ENCODE assay signal across 8 cellular contexts in the genomic region with DNA sequence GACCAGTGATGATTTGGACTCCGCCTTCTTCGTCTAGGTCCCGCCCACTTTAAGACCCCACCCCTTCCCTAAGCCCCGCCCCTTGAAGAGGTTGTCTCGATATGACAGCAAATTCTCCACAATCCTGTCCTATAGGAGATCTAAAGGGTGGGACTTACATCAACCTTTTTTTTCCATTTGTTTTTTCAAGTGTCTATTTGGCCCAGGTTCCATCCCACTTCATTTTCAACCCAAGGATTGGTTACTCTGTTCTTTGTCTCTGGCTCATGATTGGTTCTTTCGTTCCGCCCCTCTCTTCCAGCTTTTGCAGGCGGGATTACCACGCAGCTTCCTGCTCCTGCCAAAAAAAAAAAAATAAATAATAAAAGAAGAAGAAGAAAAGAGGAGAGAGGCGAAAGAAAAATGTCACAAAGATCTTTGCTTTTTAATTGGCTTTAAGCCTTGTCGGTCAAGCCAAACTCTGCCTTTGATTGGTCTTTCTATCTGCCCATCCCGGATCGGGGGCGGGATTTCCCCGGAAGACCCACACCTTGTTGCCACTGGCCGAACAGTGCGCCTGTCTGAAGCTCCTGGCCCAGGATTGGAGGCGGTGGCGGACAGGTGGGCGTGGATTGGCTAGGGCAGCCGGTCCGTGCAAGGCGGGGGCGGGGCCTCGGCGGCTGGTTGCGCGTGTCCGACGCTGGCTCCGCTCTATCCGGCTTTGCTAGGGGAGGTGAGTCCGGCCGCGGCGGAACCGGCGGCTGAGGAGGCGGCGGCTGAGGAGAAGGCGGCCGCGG.
DNase-seq lines count a peak whose midpoint lies in the region; ATAC-seq and TF ChIP-seq lines count a peak whose summit lies in the region.

No MANE protein-coding gene starts in this region.

- peak overlapping the region; percentile 77 for H3K27ac ChIP-seq in C4-2B

- DNase-seq in NCI-H69 (lab: John Stamatoyannopoulos, UW): peak; percentile 99
- peak; percentile 98 for DNase-seq in activated CD4-positive, alpha-beta T cell treated with anti-CD3 and anti-CD28 coated beads, Interleukin-2, amount 50 U/mL, for 1 hour
- peak; percentile 99 for DNase-seq in dedifferentiated amniotic fluid mesenchymal stem cell (ENCODE audit: extremely low spot score)
- peak; percentile 100 for DNase-seq in left kidney (ENCODE audit: low read depth, low spot score)
- peak; percentile 99 to 100 for DNase-seq in stimulated activated CD4-positive, alpha-beta T cell treated with anti-CD3 and anti-CD28 coated beads, Interleukin-2, amount 100 ng/mL, for 24 hours

- ATAC-seq in GM19372 (IDR thresholded peaks at IDR 0.05; ENCODE audit: low read depth, unreplicated experiment) (peak; percentile 87), HG03521 (IDR thresholded peaks at IDR 0.05; ENCODE audit: unreplicated experiment) (peak; percentile 88)

- no peak for TF ChIP-seq CTCF in C4-2B (conservative IDR thresholded peaks at IDR 0.05)

Comparison
In these comparisons a context has a peak if more than half of its experiments do, and no peak if none do; other contexts are left out.
1. Peak in every context shown above with its lines: DNase-seq, ATAC-seq and H3K27ac ChIP-seq.